In genomic region chr2:99354060-99354459, GRCh38 we compare ENCODE assay signal across 30 cellular contexts.
DNase-seq lines count a peak whose midpoint lies in the region; ATAC-seq, FAIRE-seq and TF ChIP-seq lines count a peak whose summit lies in the region.
"Had no signal": no experiment of that assay in that cellular context is flagged by ENCODE, and none has a peak within 500 bp of the region (broad histone marks: within the 10 kb centered on the region; RNA-seq: fewer than 3 reads in every experiment).

No MANE protein-coding gene starts in this region.

- H3K27ac Mint-ChIP-seq in nephron progenitor cell: no peak overlapping the region
- H3K27ac Mint-ChIP-seq: T-helper 1 cell treated with Interleukin-12 subunit alpha and Interleukin-12 subunit beta and Interleukin-4 antibody, amounts not matched to agents 30 μg/mL and 1 μg/mL, for 36 hours had no signal

- H3K27me3 Mint-ChIP-seq in nephron progenitor cell (ENCODE audit: low read depth, poor library complexity): no peaks in the 10 kb centered on the region
- H3K27me3 Mint-ChIP-seq: central memory CD8-positive, alpha-beta T cell had no signal

- H3K4me3 Mint-ChIP-seq in nephron progenitor cell: no peak overlapping the region
- H3K4me3 Mint-ChIP-seq: activated T-cell treated with anti-CD3 and anti-CD28 coated beads, Interleukin-2, amount 50 U/mL, for 4 hours; central memory CD8-positive, alpha-beta T cell; T-helper 1 cell treated with Interleukin-12 subunit alpha and Interleukin-12 subunit beta and Interleukin-4 antibody, amounts not matched to agents 30 μg/mL and 1 μg/mL, for 36 hours had no signal

- peak; percentile 52 for FAIRE-seq in H54 (lab: Jason Lieb, UNC)
- FAIRE-seq: K562 had no signal

- peak; percentile 49; the same call in 2 of the 3 replicates for ATAC-seq in SK-N-SH treated with all-trans-retinoic acid at 6 μM for 48 hours
- no peak for ATAC-seq in HG03159 (IDR thresholded peaks at IDR 0.05; ENCODE audit: unreplicated experiment)
- ATAC-seq: activated T-cell treated with anti-CD3 and anti-CD28 coated beads, Interleukin-2, amount 50 U/mL, for 4 hours; mucosa of descending colon; Panc1; right lobe of liver; stimulated activated naive CD8-positive, alpha-beta T cell treated with anti-CD3 and anti-CD28 coated beads, Interleukin-15, Interleukin-2, amounts not matched to agents 100 U/mL and 50 U/mL, for 24 hours had no signal

- no peak for TF ChIP-seq POLR2A in H54 (IDR thresholded peaks at IDR 0.05; ENCODE audit: low read depth, low read length)

- H3K4me1 Mint-ChIP-seq in nephron progenitor cell: no peaks in the 10 kb centered on the region

- H3K36me3 Mint-ChIP-seq in nephron progenitor cell (ENCODE audit: low read depth): peaks cover 5% of the 10 kb centered on the region

- H3K9me3 Mint-ChIP-seq in nephron progenitor cell: no peaks in the 10 kb centered on the region
- H3K9me3 Mint-ChIP-seq: activated T-cell treated with anti-CD3 and anti-CD28 coated beads, Interleukin-2, amount 50 U/mL, for 4 hours; central memory CD8-positive, alpha-beta T cell; T-helper 1 cell treated with Interleukin-12 subunit alpha and Interleukin-12 subunit beta and Interleukin-4 antibody, amounts not matched to agents 30 μg/mL and 1 μg/mL, for 36 hours had no signal

- H3K4me3 ChIP-seq in AG10803 (ENCODE audit: low read length): no peak overlapping the region
- H3K4me3 ChIP-seq: dorsolateral prefrontal cortex, K562, mucosa of descending colon, right lobe of liver, SJSA1, thoracic aorta had no signal

- TF ChIP-seq CTCF in AG10803 (conservative IDR thresholded peaks at IDR 0.05; ENCODE audit: low read length): no peak
- no peak for TF ChIP-seq CTCF in nephron progenitor cell (IDR thresholded peaks at IDR 0.05)

- peak; percentile 73 for DNase-seq in AG10803 (ENCODE audit: low read depth)
- DNase-seq in H54 (ENCODE audit: insufficient read length, low spot score): no peak
- peak; percentile 58 for DNase-seq in fibroblast of peridontal ligament (ENCODE audit: extremely low read depth)
- no peak for DNase-seq in nephron progenitor cell
- no peak for DNase-seq in NAMALWA (ENCODE audit: low spot score)
- no peak for DNase-seq in NCI-H2107 treated with DMSO at 0.1 percent for 48 hours (lab: John Stamatoyannopoulos, UW; ENCODE audit: unreplicated experiment)
- DNase-seq: activated CD4-positive, alpha-beta T cell treated with anti-CD3 and anti-CD28 coated beads for 4 hours; activated CD8-positive, alpha-beta memory T cell treated with anti-CD3 and anti-CD28 coated beads for 24 hours; activated naive CD4-positive, alpha-beta T cell treated with Interleukin-2 at 50 U/mL for 16 hours; activated T-cell treated with anti-CD3 and anti-CD28 coated beads, Interleukin-2, amount 50 U/mL, for 4 hours; aorta; C1 segment of cervical spinal cord; Calu3; dorsolateral prefrontal cortex; foreskin melanocyte; hippocampal formation; MM.1S; mucosa of descending colon; NCI-H1436; NCI-H510A treated with DMSO at 0.1 percent for 48 hours; right lobe of liver; stimulated activated naive CD8-positive, alpha-beta T cell treated with anti-CD3 and anti-CD28 coated beads, Interleukin-15, Interleukin-2, amounts not matched to agents 100 U/mL and 50 U/mL, for 24 hours had no signal

TF ChIP-seq in SK-N-SH treated with all-trans-retinoic acid at 6 μM for 48 hours, 23 proteins besides CTCF, POLR2A, EP300 and RAD21:
- no peak for TF ChIP-seq OSR1 (CRISPR knock-in tag; IDR thresholded peaks at IDR 0.05)
- no peak for TF ChIP-seq CSDC2 (CRISPR knock-in tag; IDR thresholded peaks at IDR 0.05)
- no peak for TF ChIP-seq CREB5 (CRISPR knock-in tag; IDR thresholded peaks at IDR 0.05; ENCODE audit: low read depth)
- no peak for TF ChIP-seq ZC3H10 (CRISPR knock-in tag; IDR thresholded peaks at IDR 0.05)
- TF ChIP-seq ESRRG (CRISPR knock-in tag; IDR thresholded peaks at IDR 0.05): no peak

Comparison
In these comparisons a context has a peak if more than half of its experiments do, and no peak if none do; other contexts are left out.
1. DNase-seq: peak in AG10803 (single experiment) and fibroblast of peridontal ligament (single experiment); none in H54 (single experiment), nephron progenitor cell (single experiment), NAMALWA (single experiment) and NCI-H2107 treated with DMSO at 0.1 percent for 48 hours (single experiment).